9 cellular contexts compared by ENCODE assay signal in the genomic region with DNA sequence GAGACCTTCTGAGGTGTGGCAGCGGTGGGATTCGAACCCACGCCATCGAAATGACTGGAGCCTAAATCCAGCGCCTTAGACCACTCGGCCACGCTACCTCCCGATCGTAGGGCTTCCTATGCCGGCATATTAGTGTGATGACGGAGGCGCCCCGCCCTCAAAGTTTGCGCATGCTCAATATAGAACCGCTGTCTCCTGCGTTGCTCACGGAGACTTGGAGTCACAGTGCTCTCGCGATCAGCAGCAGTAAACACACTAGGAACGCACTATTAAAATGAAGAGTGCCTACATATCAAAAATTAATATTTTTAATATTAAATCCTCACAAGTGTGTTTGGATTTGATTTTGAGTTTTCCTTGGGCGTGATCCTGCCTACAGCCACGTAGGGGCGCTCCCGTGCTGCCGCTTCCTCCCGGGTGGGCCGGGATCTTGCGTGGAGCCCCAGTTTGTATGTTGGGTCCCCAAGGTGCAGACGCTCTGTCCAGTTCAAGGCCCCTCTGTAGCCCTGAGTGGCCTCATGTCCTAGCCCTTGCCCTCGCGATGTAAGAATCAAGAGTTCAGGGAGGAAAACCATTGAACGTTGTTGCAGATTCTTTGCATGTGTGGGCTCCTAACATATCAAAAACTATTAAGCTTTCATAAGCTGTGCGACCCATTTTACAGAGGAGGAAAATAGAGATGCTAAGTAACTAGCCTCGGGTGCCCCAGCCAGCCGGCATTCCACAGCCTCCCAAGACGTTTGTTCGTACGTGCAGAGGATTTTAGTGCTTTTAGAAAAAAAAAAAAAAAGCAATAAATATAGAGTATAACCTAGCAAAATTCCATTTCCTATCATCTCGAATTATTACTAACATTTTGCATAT. TPM values are rescaled to one million over a fixed set of nuclear protein-coding genes. Genes with fewer than 3 reads are reported as not detected.
DNase-seq lines count a peak whose midpoint lies in the region; ATAC-seq, FAIRE-seq and TF ChIP-seq lines count a peak whose summit lies in the region.
"Had no signal": no experiment of that assay in that cellular context is flagged by ENCODE, and none has a peak within 500 bp of the region (broad histone marks: within the 10 kb centered on the region; RNA-seq: fewer than 3 reads in every experiment).

No MANE protein-coding gene starts in this region.

- TF ChIP-seq CTCF in CD4-positive, alpha-beta T cell (IDR thresholded peaks at IDR 0.05): peak; percentile 88
- TF ChIP-seq CTCF in GM23338 (conservative IDR thresholded peaks at IDR 0.05; ENCODE audit: low read depth in 2 of 2) (peak; percentile 70 to 81), cardiac muscle cell (IDR thresholded peaks at IDR 0.05; ENCODE audit: low read depth, low read length) (peak; percentile 92), pancreas (IDR thresholded peaks at IDR 0.05) (peak; percentile 45 to 83 (median 78)), thyroid gland (IDR thresholded peaks at IDR 0.05) (peak; percentile 70 to 94 (median 86))

- H3K4me2 ChIP-seq in GM23338: peak overlapping the region; percentile 80

- H3K36me3 ChIP-seq in GM23338 (ENCODE audit: insufficient read depth) (no peaks in the 10 kb centered on the region), cardiac muscle cell (no peaks in the 10 kb centered on the region), pancreas (no peaks in the 10 kb centered on the region), thyroid gland (no peaks in the 10 kb centered on the region)

- intact Hi-C loops in CD4-positive, alpha-beta T cell (cut with DNase I, micrococcal nuclease): loop anchor here (1.0 to 5.0 kb wide), 4 partner anchors 11 to 102 kb away; a partner anchor contains a TSS
- intact Hi-C loops in pancreas (cut with DNase I) (loop anchor here in 2 of 3 donors (5.0 kb wide), 1 partner anchor 101 kb away; a partner anchor contains a TSS), thyroid gland (cut with DNase I) (no loop called here)

- peaks cover 17% of the 10 kb centered on the region for H3K4me1 ChIP-seq in GM23338 (ENCODE audit: insufficient read depth)
- H3K4me1 ChIP-seq in cardiac muscle cell (ENCODE audit: low read depth): peaks cover 10% of the 10 kb centered on the region
- peaks cover 0 to 8% (median 0%) of the 10 kb centered on the region in 3 donors for H3K4me1 ChIP-seq in pancreas
- peaks cover 6 to 24% of the 10 kb centered on the region in 2 donors for H3K4me1 ChIP-seq in thyroid gland

- 2% methylated on average over 39 of the region's 39 CpGs for WGBS in pancreas, 2 donors
- WGBS in thyroid gland, 2 donors: 4% methylated on average over 38 to 39 of the region's 39 CpGs

- H3K4me3 Mint-ChIP-seq in CD4-positive, alpha-beta T cell: peak overlapping the region; percentile 97
- H3K4me3 Mint-ChIP-seq in GM23338: peak overlapping the region; percentile 87
- peak overlapping the region; percentile 82 for H3K4me3 Mint-ChIP-seq in activated naive CD8-positive, alpha-beta T cell treated with anti-CD3 and anti-CD28 coated beads, Interleukin-2, amount 50 U/mL, for 24 hours

- H3K27ac ChIP-seq in CD4-positive, alpha-beta T cell (ENCODE audit: low read depth, low read length): peak overlapping the region; percentile 67
- no peak overlapping the region for H3K27ac ChIP-seq in GM23338 (ENCODE audit: low read depth)
- peak overlapping the region; percentile 7 for H3K27ac ChIP-seq in cardiac muscle cell
- H3K27ac ChIP-seq in pancreas: peak overlapping the region in 3 of 4 donors; percentile 36 to 74 (median 62)
- peak overlapping the region; percentile 68 to 81 (median 78) for H3K27ac ChIP-seq in thyroid gland

- peaks cover 21% of the 10 kb centered on the region for H3K36me3 Mint-ChIP-seq in CD4-positive, alpha-beta T cell (ENCODE audit: low read depth)
- H3K36me3 Mint-ChIP-seq in GM23338 (ENCODE audit: low read depth): peaks cover 3% of the 10 kb centered on the region; the same call in 2 of the 3 replicates
- H3K36me3 Mint-ChIP-seq in activated naive CD8-positive, alpha-beta T cell treated with anti-CD3 and anti-CD28 coated beads, Interleukin-2, amount 50 U/mL, for 24 hours (ENCODE audit: low read depth): peaks cover 3% of the 10 kb centered on the region

- CTCF ChIA-PET in CD4-positive, alpha-beta T cell (lab: Charles Lee): interaction anchor here (0.6 to 6.5 kb wide), 10 partner anchors 9 to 1382 kb away, joined by 3 to 33 read pairs (median 6); a partner anchor contains a TSS

- H3K9me2 ChIP-seq in GM23338 (ENCODE audit: insufficient read depth): 0 out of 2 replicates have a peak, but pooled peaks cover 6% of the 10 kb centered on the region

- peak overlapping the region; percentile 96 for H3K27ac Mint-ChIP-seq in CD4-positive, alpha-beta T cell
- H3K27ac Mint-ChIP-seq in GM23338: peak overlapping the region; percentile 92
- H3K27ac Mint-ChIP-seq in activated naive CD8-positive, alpha-beta T cell treated with anti-CD3 and anti-CD28 coated beads, Interleukin-2, amount 50 U/mL, for 24 hours: peak overlapping the region; percentile 99

- H3K9me3 ChIP-seq in CD4-positive, alpha-beta T cell (ENCODE audit: control insufficient read depth, low read length): no peaks in the 10 kb centered on the region
- H3K9me3 ChIP-seq in cardiac muscle cell (ENCODE audit: low read depth): no peaks in the 10 kb centered on the region
- H3K9me3 ChIP-seq in pancreas: no peaks in the 10 kb centered on the region
- no peaks in the 10 kb centered on the region for H3K9me3 ChIP-seq in thyroid gland

- no peak for FAIRE-seq in pancreas (lab: Jason Lieb, UNC)

- H3K79me2 ChIP-seq in GM23338 (replicated peaks; ENCODE audit: insufficient read depth): no peaks in the 10 kb centered on the region

- 0 out of 2 replicates have a peak, but pooled peaks cover 11% of the 10 kb centered on the region for H3F3A ChIP-seq in GM23338 (replicated peaks; ENCODE audit: low read depth)

- POLR2A ChIA-PET in CD4-positive, alpha-beta T cell (lab: Charles Lee): interaction anchor here (0.6 to 8.7 kb wide), 7 partner anchors 9 to 242 kb away, joined by 3 to 157 read pairs (median 6); a partner anchor contains a TSS

- peaks cover 13% of the 10 kb centered on the region for H3K9me3 Mint-ChIP-seq in CD4-positive, alpha-beta T cell
- peaks cover 5% of the 10 kb centered on the region for H3K9me3 Mint-ChIP-seq in GM23338
- H3K9me3 Mint-ChIP-seq in activated naive CD8-positive, alpha-beta T cell treated with anti-CD3 and anti-CD28 coated beads, Interleukin-2, amount 50 U/mL, for 24 hours: peaks cover 6% of the 10 kb centered on the region

- H3K27me3 Mint-ChIP-seq in CD4-positive, alpha-beta T cell: peaks cover 7% of the 10 kb centered on the region
- H3K27me3 Mint-ChIP-seq in GM23338 (ENCODE audit: insufficient read depth, low read depth, poor library complexity): peaks cover 15% of the 10 kb centered on the region
- H3K27me3 Mint-ChIP-seq in activated naive CD8-positive, alpha-beta T cell treated with anti-CD3 and anti-CD28 coated beads, Interleukin-2, amount 50 U/mL, for 24 hours: peaks cover 3% of the 10 kb centered on the region

- ATAC-seq in CD4-positive, alpha-beta T cell (ENCODE audit: poor library complexity): peak; percentile 5
- ATAC-seq in GM23338 (peak; percentile 20), pancreas (peak; percentile 31 to 60 (median 52))
- peak; percentile 42 for ATAC-seq in activated naive CD8-positive, alpha-beta T cell treated with anti-CD3 and anti-CD28 coated beads, Interleukin-2, amount 50 U/mL, for 24 hours

- H3K27me3 ChIP-seq in CD4-positive, alpha-beta T cell (ENCODE audit: control insufficient read depth, insufficient read depth, low read length): no peaks in the 10 kb centered on the region
- no peaks in the 10 kb centered on the region for H3K27me3 ChIP-seq in GM23338 (ENCODE audit: insufficient read depth)
- no peaks in the 10 kb centered on the region for H3K27me3 ChIP-seq in cardiac muscle cell
- H3K27me3 ChIP-seq in pancreas: no peaks in the 10 kb centered on the region
- no peaks in the 10 kb centered on the region for H3K27me3 ChIP-seq in thyroid gland

- H3K4me3 ChIP-seq in GM23338 (peak overlapping the region; percentile 82), cardiac muscle cell (peak overlapping the region; percentile 62), pancreas (peak overlapping the region; percentile 5 to 48 (median 26)), thyroid gland (replicated peaks in 1 of 3) (peak overlapping the region in 2 of 3 donors; percentile 34 to 36)

- peaks cover 50% of the 10 kb centered on the region for H3K4me1 Mint-ChIP-seq in CD4-positive, alpha-beta T cell (ENCODE audit: low read depth)
- H3K4me1 Mint-ChIP-seq in GM23338: peaks cover 20% of the 10 kb centered on the region
- H3K4me1 Mint-ChIP-seq in activated naive CD8-positive, alpha-beta T cell treated with anti-CD3 and anti-CD28 coated beads, Interleukin-2, amount 50 U/mL, for 24 hours: peaks cover 52% of the 10 kb centered on the region

- peak in 1 of 2 donors; percentile 52 for TF ChIP-seq POLR2A in thyroid gland (IDR thresholded peaks at IDR 0.05)

- peak overlapping the region; percentile 92 for H2AFZ ChIP-seq in GM23338

- peak; percentile 82 to 95 (median 88) for DNase-seq in CD4-positive, alpha-beta T cell
- DNase-seq in GM23338 (ENCODE audit: low spot score): peak; percentile 88
- DNase-seq in NCI-H1417 treated with DMSO at 0.1 percent for 48 hours (lab: John Stamatoyannopoulos, UW): peak; percentile 91
- DNase-seq in SW 1271 (lab: John Stamatoyannopoulos, UW): peak; percentile 37 to 76
- peak; percentile 92 for DNase-seq in activated naive CD8-positive, alpha-beta T cell treated with anti-CD3 and anti-CD28 coated beads, Interleukin-2, amount 50 U/mL, for 24 hours
- peak; percentile 87 to 92 for DNase-seq in cardiac muscle cell (ENCODE audit: low read depth in 1 of 2, low spot score in 1 of 2)
- peak; percentile 80 to 97 (median 90) for DNase-seq in pancreas
- DNase-seq in thyroid gland: peak; percentile 87

- H4K20me1 ChIP-seq in GM23338 (replicated peaks; ENCODE audit: insufficient read depth): no peaks in the 10 kb centered on the region

TF ChIP-seq in GM23338, 12 proteins besides CTCF, POLR2A, EP300 and RAD21 (continues in another document):
- no peak for TF ChIP-seq ZNF331 (CRISPR knock-in tag; IDR thresholded peaks at IDR 0.05; ENCODE audit: low read depth)

RNA-seq across cellular contexts. Expression of a gene that starts 10.2 kb away (rescaled TPM):
- 10 to 100 TPM; 10.1 to 13.2 TPM for total RNA-seq in CD4-positive, alpha-beta T cell
- 23.9 and 26.8 TPM in 2 replicates for total RNA-seq in GM23338 (2014; rRNA removed; shearing (Covaris generic))
- polyA plus RNA-seq in GM23338 (2016; fragmentation: Nextera tagmentation; extraction: Ambion mirVana) (5.4 and 5.7 TPM in 2 replicates), cardiac muscle cell (16.1 and 18.6 TPM in 2 replicates), pancreas (1 to 10 TPM; 6.1 to 9.2 TPM)
- total RNA-seq in cardiac muscle cell (25.9 and 26.1 TPM in 2 replicates), pancreas (10 to 100 TPM; 15.0 to 21.1 (median 18.2) TPM), thyroid gland (10 to 100 TPM; 15.6 to 21.3 (median 19.9) TPM)

RNA-seq across cellular contexts. Expression of a gene that starts 33.6 kb away (rescaled TPM):
- 1 to 10 TPM; 1.0 to 1.3 TPM for total RNA-seq in CD4-positive, alpha-beta T cell
- 0.08 TPM in 1 of 2 replicates, not detected in the other for total RNA-seq in GM23338 (2014; rRNA removed; shearing (Covaris generic))
- 0.15 and 0.26 TPM in 2 replicates for polyA plus RNA-seq in GM23338 (2016; fragmentation: Nextera tagmentation; extraction: Ambion mirVana)
- total RNA-seq in cardiac muscle cell: 0.06 TPM in 1 of 2 replicates, not detected in the other
- not detected in 2 replicates for polyA plus RNA-seq in cardiac muscle cell
- total RNA-seq in pancreas: not detected
- polyA plus RNA-seq in pancreas: under 1 TPM in 1 of 2 donors, not detected in 1; 0.07 TPM
- total RNA-seq in thyroid gland: not detected
- total RNA-seq: activated CD8-positive, alpha-beta memory T cell treated with anti-CD3 and anti-CD28 coated beads for 36 hours had no signal

Comparison
In these comparisons a context has a peak if more than half of its experiments do, and no peak if none do; other contexts are left out.
1. H3K4me3 ChIP-seq: peak in every context shown above with its lines; median percentile 82 in GM23338; 62 in cardiac muscle cell; 35 in thyroid gland; 26 in pancreas.